2 cellular contexts compared by ENCODE assay signal in genomic region chr3:11245276-11245675, GRCh38.
TF ChIP-seq lines count a peak whose summit lies in the region.

No MANE protein-coding gene starts in this region.

TF ChIP-seq in IMR-90, 13 proteins besides CTCF, POLR2A, EP300 and RAD21:
- TF ChIP-seq MXI1 (IDR thresholded peaks at IDR 0.05; ENCODE audit: borderline replicate concordance, low read depth, low read length) (no peak), MAFK (IDR thresholded peaks at IDR 0.05; ENCODE audit: low read depth, low read length) (no peak), CHD1 (IDR thresholded peaks at IDR 0.05; ENCODE audit: low read depth, low read length) (no peak), BHLHE40 (IDR thresholded peaks at IDR 0.05; ENCODE audit: low read depth, low read length) (no peak), RFX5 (IDR thresholded peaks at IDR 0.05; ENCODE audit: low read depth, low read length) (no peak), SMC3 (IDR thresholded peaks at IDR 0.05; ENCODE audit: low read depth, low read length) (no peak), ELK1 (IDR thresholded peaks at IDR 0.05; ENCODE audit: borderline replicate concordance, low read depth, low read length) (no peak)

TF ChIP-seq in GM12878, 131 proteins besides CTCF, POLR2A, EP300 and RAD21:
- TF ChIP-seq, protein P1, sequence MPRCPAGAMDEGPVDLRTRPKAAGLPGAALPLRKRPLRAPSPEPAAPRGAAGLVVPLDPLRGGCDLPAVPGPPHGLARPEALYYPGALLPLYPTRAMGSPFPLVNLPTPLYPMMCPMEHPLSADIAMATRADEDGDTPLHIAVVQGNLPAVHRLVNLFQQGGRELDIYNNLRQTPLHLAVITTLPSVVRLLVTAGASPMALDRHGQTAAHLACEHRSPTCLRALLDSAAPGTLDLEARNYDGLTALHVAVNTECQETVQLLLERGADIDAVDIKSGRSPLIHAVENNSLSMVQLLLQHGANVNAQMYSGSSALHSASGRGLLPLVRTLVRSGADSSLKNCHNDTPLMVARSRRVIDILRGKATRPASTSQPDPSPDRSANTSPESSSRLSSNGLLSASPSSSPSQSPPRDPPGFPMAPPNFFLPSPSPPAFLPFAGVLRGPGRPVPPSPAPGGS (IDR thresholded peaks at IDR 0.05; ENCODE audit: borderline replicate concordance, insufficient read depth, low read depth, low read length, poor library complexity, severe bottlenecking): peak; percentile 59
- TF ChIP-seq BMI1 (IDR thresholded peaks at IDR 0.05; ENCODE audit: borderline replicate concordance): no peak
- no peak for TF ChIP-seq SMAD5 (IDR thresholded peaks at IDR 0.05; ENCODE audit: low read depth)
